In the genomic region with DNA sequence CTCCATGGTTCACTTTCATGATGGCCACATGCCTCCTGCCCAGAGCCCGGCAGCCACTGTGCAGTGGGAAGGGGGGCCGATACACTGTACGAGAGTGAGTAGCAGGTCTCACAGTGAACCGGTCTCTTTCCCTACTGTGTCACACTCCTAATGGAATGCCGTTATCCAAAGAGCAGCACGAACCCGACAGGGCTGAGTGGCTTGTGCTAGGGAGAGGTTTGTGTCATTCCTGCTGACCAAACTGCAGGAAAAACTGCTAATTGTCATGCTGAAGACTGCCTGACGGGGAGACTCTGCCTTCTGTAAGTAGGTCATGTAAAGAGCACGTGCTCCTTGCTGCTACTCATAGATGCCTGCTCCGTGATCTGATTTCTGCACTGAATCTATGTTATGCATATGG, we compare ENCODE assay signal across 18 cellular contexts.
A peak's percentile ranks its signal among the peaks of the same experiment; 100 is the strongest.
DNase-seq lines count a peak whose midpoint lies in the region; ATAC-seq, FAIRE-seq and TF ChIP-seq lines count a peak whose summit lies in the region.
"Had no signal": no experiment of that assay in that cellular context is flagged by ENCODE, and none has a peak within 500 bp of the region (broad histone marks: within the 10 kb centered on the region; RNA-seq: fewer than 3 reads in every experiment).

No MANE protein-coding gene starts in this region.

- peaks cover 75% of the 10 kb centered on the region for H3K27me3 Mint-ChIP-seq in WTC11 (ENCODE audit: low read depth)

- H4K91ac ChIP-seq in H1 (replicated peaks; ENCODE audit: insufficient read length, low read length): no peak overlapping the region

- H3K79me1 ChIP-seq in H1 (ENCODE audit: low read depth, low read length): no peaks in the 10 kb centered on the region

- H3K23ac ChIP-seq in H1 (ENCODE audit: insufficient read length): no peak overlapping the region

- TF ChIP-seq CTCF in WTC11 (IDR thresholded peaks at IDR 0.05) (no peak), H1 (IDR thresholded peaks at IDR 0.05; ENCODE audit: control extremely low read depth in 1 of 3, insufficient read depth in 1 of 3, low read depth in 1 of 3, low read length in 3 of 3) (no peak), smooth muscle cell (IDR thresholded peaks at IDR 0.05; ENCODE audit: borderline replicate concordance, insufficient read depth, poor library complexity, severe bottlenecking) (no peak)

- H2BK12ac ChIP-seq in H1 (ENCODE audit: low read depth, low read length): no peak overlapping the region

- H3K18ac ChIP-seq in H1 (ENCODE audit: extremely low read depth, low read length): no peak overlapping the region

- H4K20me1 ChIP-seq in H1 (replicated peaks in 1 of 2; ENCODE audit: control insufficient read depth in 1 of 2, insufficient read depth in 2 of 2, low read length in 2 of 2): no peaks in the 10 kb centered on the region
- H4K20me1 ChIP-seq in smooth muscle cell (ENCODE audit: low read depth): no peaks in the 10 kb centered on the region

- H3K4me3 Mint-ChIP-seq in WTC11: no peak overlapping the region

- CTCF ChIA-PET in WTC11 (lab: Charles Lee): no interaction called here
- CTCF ChIA-PET in H1 (lab: Charles Lee; ENCODE audit: partially characterized antibody): no interaction called here

- no peak; a peak in 1 of 4 replicates for TF ChIP-seq RAD21 in H1 (IDR thresholded peaks at IDR 0.05 in 1 of 2, conservative IDR thresholded peaks at IDR 0.05 in 1 of 2; ENCODE audit: low read depth in 2 of 2, low read length in 2 of 2)

- no peak overlapping the region for H2BK20ac ChIP-seq in H1 (ENCODE audit: low read length)

- ATAC-seq in WTC11 (peak; percentile 96), left lobe of liver (peak; percentile 19), GM21723 (IDR thresholded peaks at IDR 0.05; ENCODE audit: unreplicated experiment) (no peak), HG02973 (IDR thresholded peaks at IDR 0.05; ENCODE audit: unreplicated experiment) (no peak)
- ATAC-seq: activated CD4-positive, CD25-positive, alpha-beta regulatory T cell treated with anti-CD3 and anti-CD28 coated beads, Interleukin-2, amount 50 U/mL, for 24 hours had no signal

- H3K4me1 Mint-ChIP-seq in WTC11: peaks cover 22% of the 10 kb centered on the region

- no peak overlapping the region for H3K4ac ChIP-seq in H1 (replicated peaks; ENCODE audit: insufficient read length, low read depth, low read length)

- H3K79me2 ChIP-seq in H1 (ENCODE audit: control insufficient read depth in 1 of 2, insufficient read depth in 2 of 2, low read length in 2 of 2) (no peaks in the 10 kb centered on the region), smooth muscle cell (ENCODE audit: low read depth) (no peaks in the 10 kb centered on the region)

- no peak overlapping the region for H2BK5ac ChIP-seq in H1 (ENCODE audit: low read depth, low read length)

- H2AFZ ChIP-seq in H1 (ENCODE audit: low read length) (no peak overlapping the region), smooth muscle cell (ENCODE audit: low read depth) (no peak overlapping the region)

- H3K27ac Mint-ChIP-seq in WTC11: no peak overlapping the region
- H3K27ac Mint-ChIP-seq: activated T-helper 2 cell treated with anti-CD3 and anti-CD28 coated beads, Interferon-gamma antibody, Interleukin-2, Interleukin-4, amounts not matched to agents 10 μg/mL and 5 μg/mL and 100 μg/mL, durations not matched to agents 14 hours and 24 hours and 36 hours had no signal

- peaks cover 0 to 11% (median 0%) of the 10 kb centered on the region in 4 experiments; a peak in 3 of 7 replicates for H3K4me1 ChIP-seq in H1 (replicated peaks in 1 of 4; ENCODE audit: control insufficient read depth in 3 of 4, insufficient read depth in 4 of 4, low read length in 3 of 4)
- no peaks in the 10 kb centered on the region for H3K4me1 ChIP-seq in smooth muscle cell (ENCODE audit: low read depth)
- H3K4me1 ChIP-seq: uterus had no signal

- H3K4me2 ChIP-seq in H1 (ENCODE audit: insufficient read depth in 1 of 2, low read depth in 2 of 2, low read length in 2 of 2) (peak overlapping the region; percentile 12 to 52; a peak in 2 of 4 replicates), smooth muscle cell (peak overlapping the region; percentile 20)

- H3K14ac ChIP-seq in H1 (ENCODE audit: insufficient read length): no peak overlapping the region

- H3F3A ChIP-seq in smooth muscle cell (ENCODE audit: low read depth): no peaks in the 10 kb centered on the region

- no peak for TF ChIP-seq POLR2A in H1 (IDR thresholded peaks at IDR 0.05; ENCODE audit: control extremely low read depth in 1 of 2, low read depth in 2 of 2, low read length in 2 of 2)

- no peak overlapping the region for H3K4me3 ChIP-seq in H1 (ENCODE audit: extremely low read depth in 1 of 4, insufficient read depth in 2 of 4, low read depth in 3 of 4, low read length in 4 of 4)
- no peak overlapping the region for H3K4me3 ChIP-seq in smooth muscle cell
- H3K4me3 ChIP-seq: ovary, uterus had no signal

- H3K36me3 Mint-ChIP-seq in WTC11: no peaks in the 10 kb centered on the region

- no peaks in the 10 kb centered on the region for H3K23me2 ChIP-seq in H1 (ENCODE audit: low read depth, low read length)

- no peak overlapping the region for H2BK15ac ChIP-seq in H1 (ENCODE audit: low read length)

- H3K36me3 ChIP-seq in H1 (ENCODE audit: control insufficient read depth in 2 of 4, insufficient read depth in 4 of 4, low read length in 3 of 4): no peaks in the 10 kb centered on the region
- no peaks in the 10 kb centered on the region for H3K36me3 ChIP-seq in smooth muscle cell (ENCODE audit: low read depth)
- H3K36me3 ChIP-seq: ovary, uterus had no signal

- H4K8ac ChIP-seq in H1 (ENCODE audit: extremely low read depth, insufficient read depth, low read length): no peak overlapping the region

- FAIRE-seq in H1 (lab: Jason Lieb, UNC): peak; percentile 86

- no peaks in the 10 kb centered on the region for H3K9me3 ChIP-seq in H1 (ENCODE audit: insufficient read depth in 2 of 2, low read depth in 1 of 2, low read length in 1 of 2)
- no peaks in the 10 kb centered on the region for H3K9me3 ChIP-seq in smooth muscle cell (replicated peaks; ENCODE audit: low read depth)
- H3K9me3 ChIP-seq: ovary, uterus had no signal

- H3K9ac ChIP-seq in H1 (replicated peaks in 1 of 4; ENCODE audit: extremely low read depth in 1 of 4, low read depth in 3 of 4, low read length in 3 of 4) (no peak overlapping the region), smooth muscle cell (ENCODE audit: low read depth) (no peak overlapping the region)

- H4K5ac ChIP-seq in H1 (ENCODE audit: insufficient read length, low read depth, low read length): no peak overlapping the region

- H2AK5ac ChIP-seq in H1 (ENCODE audit: low read depth, low read length): no peak overlapping the region

- H3K27ac ChIP-seq in H1 (ENCODE audit: low read depth, low read length) (no peak overlapping the region), smooth muscle cell (ENCODE audit: low read depth) (no peak overlapping the region)
- H3K27ac ChIP-seq: ovary, uterus had no signal

- no peaks in the 10 kb centered on the region for H3K9me3 Mint-ChIP-seq in WTC11
- H3K9me3 Mint-ChIP-seq: activated T-helper 2 cell treated with anti-CD3 and anti-CD28 coated beads, Interferon-gamma antibody, Interleukin-2, Interleukin-4, amounts not matched to agents 10 μg/mL and 5 μg/mL and 100 μg/mL, durations not matched to agents 14 hours and 24 hours and 36 hours had no signal

- DNase-seq in WTC11 (ENCODE audit: low spot score) (peak; percentile 28), H1 (ENCODE audit: low read depth in 1 of 2, low spot score in 2 of 2) (peak in 1 of 2 experiments; percentile 27), left lobe of liver (ENCODE audit: low spot score) (no peak), smooth muscle cell (lab: John Stamatoyannopoulos, UW; ENCODE audit: unreplicated experiment) (no peak)
- DNase-seq in activated CD4-positive, alpha-beta T cell treated with anti-CD3 and anti-CD28 coated beads for 1 hour: no peak
- DNase-seq: EL; Karpas-422; NCI-H1105; NCI-H748 treated with DMSO at 0.1 percent for 48 hours; OCI-M1; ovary; stimulated activated CD4-positive, alpha-beta T cell treated with anti-CD3 and anti-CD28 coated beads, Interleukin-4, amount 100 ng/mL, for 4 hours; T-helper 2 cell; uterus had no signal

- TF ChIP-seq EP300 in H1 (IDR thresholded peaks at IDR 0.05; ENCODE audit: borderline replicate concordance in 1 of 2, low read depth in 2 of 2, low read length in 2 of 2): no peak

- POLR2A ChIA-PET in WTC11 (lab: Charles Lee): no interaction called here
- POLR2A ChIA-PET in H1 (lab: Charles Lee; ENCODE audit: partially characterized antibody): no interaction called here

- H3K27me3 ChIP-seq in H1 (replicated peaks in 1 of 4; ENCODE audit: control insufficient read depth in 3 of 4, extremely low read depth in 1 of 4, insufficient read depth in 3 of 4, low read length in 3 of 4) (peaks cover 6 to 25% (median 17%) of the 10 kb centered on the region in 4 experiments; a peak in 5 of 7 replicates), smooth muscle cell (ENCODE audit: low read depth) (peaks cover 17% of the 10 kb centered on the region)
- H3K27me3 ChIP-seq: ovary, uterus had no signal

- WGBS in H1 (ENCODE audit: extremely low coverage in 1 of 2, insufficient coverage in 1 of 2, insufficient read length in 1 of 2, insufficient replicate concordance in 2 of 2, low coverage in 1 of 2, low lambda C conversion rate in 2 of 2, missing lambda C conversion rate in 1 of 2), 2 experiments: 27% methylated on average over 10 of the region's 10 CpGs; no CpG with 5 or more reads in 1 of the 2 experiments
- 32% methylated on average over 10 of the region's 10 CpGs for WGBS in smooth muscle cell (ENCODE audit: low lambda C conversion rate)

- H3K56ac ChIP-seq in H1 (replicated peaks; ENCODE audit: insufficient read length, low read depth, low read length): no peak overlapping the region

- no peak overlapping the region for H2BK120ac ChIP-seq in H1 (replicated peaks; ENCODE audit: low read depth, low read length)

TF ChIP-seq in WTC11, 78 proteins besides CTCF, POLR2A, EP300 and RAD21 (continues in another document):
- TF ChIP-seq MAX (CRISPR knock-in tag; IDR thresholded peaks at IDR 0.05) (peak; percentile 54; the same call in 1 of the 2 replicates), ZNF423 (CRISPR knock-in tag; IDR thresholded peaks at IDR 0.05) (no peak), NR1H2 (CRISPR knock-in tag; IDR thresholded peaks at IDR 0.05) (no peak)

TF ChIP-seq in H1, 55 proteins besides CTCF, POLR2A, EP300 and RAD21 (continues in another document):
- no peak for TF ChIP-seq CBX8 (IDR thresholded peaks at IDR 0.05; ENCODE audit: borderline replicate concordance, low read depth, low read length)
- 0 out of 2 replicates have a peak, but pooled peaks have one; percentile 42 for TF ChIP-seq SP1 (IDR thresholded peaks at IDR 0.05; ENCODE audit: low read depth, low read length)
- TF ChIP-seq, protein P1, sequence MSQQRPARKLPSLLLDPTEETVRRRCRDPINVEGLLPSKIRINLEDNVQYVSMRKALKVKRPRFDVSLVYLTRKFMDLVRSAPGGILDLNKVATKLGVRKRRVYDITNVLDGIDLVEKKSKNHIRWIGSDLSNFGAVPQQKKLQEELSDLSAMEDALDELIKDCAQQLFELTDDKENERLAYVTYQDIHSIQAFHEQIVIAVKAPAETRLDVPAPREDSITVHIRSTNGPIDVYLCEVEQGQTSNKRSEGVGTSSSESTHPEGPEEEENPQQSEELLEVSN (IDR thresholded peaks at IDR 0.05): no peak
- 0 out of 4 replicates have a peak, but pooled peaks of 1 of the 2 experiments have one; percentile 28 for TF ChIP-seq SIN3A (conservative IDR thresholded peaks at IDR 0.05 in 1 of 2, IDR thresholded peaks at IDR 0.05 in 1 of 2; ENCODE audit: low read depth in 1 of 2, low read length in 2 of 2)

Comparison
In these comparisons a context has a peak if more than half of its experiments do, and no peak if none do; other contexts are left out.
1. ATAC-seq: peak in WTC11 (single experiment) and left lobe of liver (single experiment); none in GM21723 (single experiment) and HG02973 (single experiment).
2. Of the 9 proteins assayed by ChIP-seq in both WTC11 and H1: peak only in WTC11: USF2; only in H1: SP1 and TEAD4; in both: MAX; in neither: 5.